8 cellular contexts compared by ENCODE assay signal in genomic region chr2:218269900-218270720, GRCh38. TPM values are rescaled to one million over a fixed set of nuclear protein-coding genes. Genes with fewer than 3 reads are reported as not detected.
A peak's percentile ranks its signal among the peaks of the same experiment; 100 is the strongest.
DNase-seq lines count a peak whose midpoint lies in the region; ATAC-seq and TF ChIP-seq lines count a peak whose summit lies in the region.

A gene with protein sequence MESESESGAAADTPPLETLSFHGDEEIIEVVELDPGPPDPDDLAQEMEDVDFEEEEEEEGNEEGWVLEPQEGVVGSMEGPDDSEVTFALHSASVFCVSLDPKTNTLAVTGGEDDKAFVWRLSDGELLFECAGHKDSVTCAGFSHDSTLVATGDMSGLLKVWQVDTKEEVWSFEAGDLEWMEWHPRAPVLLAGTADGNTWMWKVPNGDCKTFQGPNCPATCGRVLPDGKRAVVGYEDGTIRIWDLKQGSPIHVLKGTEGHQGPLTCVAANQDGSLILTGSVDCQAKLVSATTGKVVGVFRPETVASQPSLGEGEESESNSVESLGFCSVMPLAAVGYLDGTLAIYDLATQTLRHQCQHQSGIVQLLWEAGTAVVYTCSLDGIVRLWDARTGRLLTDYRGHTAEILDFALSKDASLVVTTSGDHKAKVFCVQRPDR (minus strand): TSS chr2:218270137. CDS start chr2:218270086, 51 bp downstream.
A gene with protein sequence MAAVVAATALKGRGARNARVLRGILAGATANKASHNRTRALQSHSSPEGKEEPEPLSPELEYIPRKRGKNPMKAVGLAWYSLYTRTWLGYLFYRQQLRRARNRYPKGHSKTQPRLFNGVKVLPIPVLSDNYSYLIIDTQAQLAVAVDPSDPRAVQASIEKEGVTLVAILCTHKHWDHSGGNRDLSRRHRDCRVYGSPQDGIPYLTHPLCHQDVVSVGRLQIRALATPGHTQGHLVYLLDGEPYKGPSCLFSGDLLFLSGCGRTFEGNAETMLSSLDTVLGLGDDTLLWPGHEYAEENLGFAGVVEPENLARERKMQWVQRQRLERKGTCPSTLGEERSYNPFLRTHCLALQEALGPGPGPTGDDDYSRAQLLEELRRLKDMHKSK (plus strand): TSS chr2:218270519. CDS start chr2:218270536, 17 bp downstream.

- no peak for TF ChIP-seq EP300 in gastroesophageal sphincter (IDR thresholded peaks at IDR 0.05)

- CTCF ChIA-PET in activated naive CD4-positive, alpha-beta T cell treated with anti-CD3 and anti-CD28 coated beads, Interleukin-2, amount 10 ng/mL, durations not matched to agents 7 days and 5 days (lab: Charles Lee), result interaction anchor here (1.2 to 7.4 kb wide), 10 partner anchors 10 to 196 kb away, joined by 3 to 195 read pairs (median 8); partner anchors contain the start of genes GPBAR1 and TMBIM1

- H3K27me3 ChIP-seq in gastroesophageal sphincter (no peaks in the 10 kb centered on the region), neutrophil (no peaks in the 10 kb centered on the region)

- TF ChIP-seq CTCF in HFFc6 (IDR thresholded peaks at IDR 0.05) (peak; percentile 53), NB4 (IDR thresholded peaks at IDR 0.05; ENCODE audit: low read depth, low read length) (no peak), gastroesophageal sphincter (IDR thresholded peaks at IDR 0.05) (peak in 3 of 4 experiments; percentile 14 to 45 (median 26)), neutrophil (IDR thresholded peaks at IDR 0.05) (peak; percentile 66)

- peak within 1 kb of the TSS; percentile 83 for H3K9ac ChIP-seq in SK-N-MC (ENCODE audit: insufficient read length)

- peaks cover 35% of the 10 kb centered on the region for H3K4me1 Mint-ChIP-seq in HFFc6 (ENCODE audit: low read depth)
- H3K4me1 Mint-ChIP-seq in activated naive CD4-positive, alpha-beta T cell treated with anti-CD3 and anti-CD28 coated beads, Interleukin-2, amount 10 ng/mL, durations not matched to agents 7 days and 5 days, result peaks cover 53% of the 10 kb centered on the region

- ATAC-seq in gastroesophageal sphincter, result peak; percentile 93

- 0% methylated on average over 1 to 3 of the region's 64 CpGs for WGBS in gastroesophageal sphincter (ENCODE audit: low coverage in 1 of 2), 2 donors

- H3K9me3 ChIP-seq in SK-N-MC (ENCODE audit: low read depth, low read length), result no peaks in the 10 kb centered on the region
- H3K9me3 ChIP-seq in gastroesophageal sphincter, result no peaks in the 10 kb centered on the region
- no peaks in the 10 kb centered on the region for H3K9me3 ChIP-seq in neutrophil

- H3K27me3 Mint-ChIP-seq in HFFc6 (ENCODE audit: insufficient read depth), result peaks cover 5% of the 10 kb centered on the region; the same call in 1 of the 2 replicates
- peaks cover 6% of the 10 kb centered on the region for H3K27me3 Mint-ChIP-seq in activated naive CD4-positive, alpha-beta T cell treated with anti-CD3 and anti-CD28 coated beads, Interleukin-2, amount 10 ng/mL, durations not matched to agents 7 days and 5 days

- peak within 1 kb of the TSS; percentile 91 for H3K4me3 ChIP-seq in NB4 (ENCODE audit: low read depth, low read length)
- H3K4me3 ChIP-seq in SK-N-MC, result peak within 1 kb of the TSS; percentile 91
- H3K4me3 ChIP-seq in gastroesophageal sphincter, result peak within 1 kb of the TSS; percentile 77 to 81
- H3K4me3 ChIP-seq in neutrophil (ENCODE audit: low read depth in 1 of 2, low read length in 1 of 2), result peak within 1 kb of the TSS; percentile 79 to 84

- peak; percentile 85 for TF ChIP-seq POLR2A in NB4 (IDR thresholded peaks at IDR 0.05; ENCODE audit: extremely low read depth, insufficient read length)
- peak; percentile 57 to 65 for TF ChIP-seq POLR2A in gastroesophageal sphincter (IDR thresholded peaks at IDR 0.05)

- H3K27ac ChIP-seq in SK-N-MC (no peak within 1 kb of the TSS), gastroesophageal sphincter (peak within 1 kb of the TSS; percentile 13 to 87 (median 83)), neutrophil (peak within 1 kb of the TSS; percentile 79), substantia nigra (ENCODE audit: low read depth, low read length, poor library complexity, severe bottlenecking) (peak within 1 kb of the TSS; percentile 83)

- DNase-seq in GM04503 (ENCODE audit: low read depth) (peak; percentile 97), HFFc6 (peak; percentile 100), NB4 (ENCODE audit: low read depth) (peak; percentile 100), SK-N-MC (ENCODE audit: low read depth, low spot score) (peak; percentile 96), substantia nigra (lab: John Stamatoyannopoulos, UW) (peak; percentile 89 to 100 (median 100))
- peak; percentile 100 for DNase-seq in activated naive CD4-positive, alpha-beta T cell treated with anti-CD3 and anti-CD28 coated beads, Interleukin-2, amount 10 ng/mL, durations not matched to agents 7 days and 5 days

- H3K36me3 ChIP-seq in SK-N-MC (ENCODE audit: insufficient read depth, low read length) (peaks cover 33% of the 10 kb centered on the region; the same call in 1 of the 2 replicates), gastroesophageal sphincter (peaks cover 0 to 45% of the 10 kb centered on the region in 2 donors), neutrophil (peaks cover 32% of the 10 kb centered on the region)

- H3K9me3 Mint-ChIP-seq in HFFc6, result no peaks in the 10 kb centered on the region
- no peaks in the 10 kb centered on the region for H3K9me3 Mint-ChIP-seq in activated naive CD4-positive, alpha-beta T cell treated with anti-CD3 and anti-CD28 coated beads, Interleukin-2, amount 10 ng/mL, durations not matched to agents 7 days and 5 days

- peak within 1 kb of the TSS; percentile 90 for H3K4me3 Mint-ChIP-seq in HFFc6
- peak within 1 kb of the TSS; percentile 92 for H3K4me3 Mint-ChIP-seq in activated naive CD4-positive, alpha-beta T cell treated with anti-CD3 and anti-CD28 coated beads, Interleukin-2, amount 10 ng/mL, durations not matched to agents 7 days and 5 days

- peak within 1 kb of the TSS; percentile 92 for H3K27ac Mint-ChIP-seq in HFFc6
- peak within 1 kb of the TSS; percentile 91 for H3K27ac Mint-ChIP-seq in activated naive CD4-positive, alpha-beta T cell treated with anti-CD3 and anti-CD28 coated beads, Interleukin-2, amount 10 ng/mL, durations not matched to agents 7 days and 5 days

- H3K36me3 Mint-ChIP-seq in HFFc6 (ENCODE audit: low read depth), result peaks cover 13% of the 10 kb centered on the region; the same call in 1 of the 2 replicates
- H3K36me3 Mint-ChIP-seq in activated naive CD4-positive, alpha-beta T cell treated with anti-CD3 and anti-CD28 coated beads, Interleukin-2, amount 10 ng/mL, durations not matched to agents 7 days and 5 days, result peaks cover 39% of the 10 kb centered on the region

- H3K4me1 ChIP-seq in gastroesophageal sphincter (peaks cover 3 to 68% (median 25%) of the 10 kb centered on the region in 3 donors), neutrophil (ENCODE audit: control insufficient read depth in 1 of 2, insufficient read depth in 1 of 2, low read depth in 1 of 2, low read length in 1 of 2) (peaks cover 35 to 39% of the 10 kb centered on the region in 2 experiments)

RNA-seq across cellular contexts. Expression of the first gene that starts in this region (rescaled TPM):
- total RNA-seq in HFFc6 (2021; fragmentation: NEBNext Ultra II Directional; extraction: Animal tissue kit (Norgen Biotek cat#: 25700)), result 10 to 100 TPM; 71.6 to 91.3 (median 80.4) TPM
- total RNA-seq in gastroesophageal sphincter, result 100 to 1,000 TPM in 3 of 4 donors, 10 to 100 TPM in 1; 97.8 to 163 (median 131) TPM

RNA-seq across cellular contexts. Expression of the second gene that starts in this region (rescaled TPM):
- total RNA-seq in HFFc6 (2021; fragmentation: NEBNext Ultra II Directional; extraction: Animal tissue kit (Norgen Biotek cat#: 25700)), result 10 to 100 TPM; 50.8 to 62.8 (median 57.7) TPM
- total RNA-seq in gastroesophageal sphincter, result 10 to 100 TPM; 48.6 to 60.2 (median 56.9) TPM
